Comparison of ENCODE assay signal across 9 cellular contexts in the genomic region with DNA sequence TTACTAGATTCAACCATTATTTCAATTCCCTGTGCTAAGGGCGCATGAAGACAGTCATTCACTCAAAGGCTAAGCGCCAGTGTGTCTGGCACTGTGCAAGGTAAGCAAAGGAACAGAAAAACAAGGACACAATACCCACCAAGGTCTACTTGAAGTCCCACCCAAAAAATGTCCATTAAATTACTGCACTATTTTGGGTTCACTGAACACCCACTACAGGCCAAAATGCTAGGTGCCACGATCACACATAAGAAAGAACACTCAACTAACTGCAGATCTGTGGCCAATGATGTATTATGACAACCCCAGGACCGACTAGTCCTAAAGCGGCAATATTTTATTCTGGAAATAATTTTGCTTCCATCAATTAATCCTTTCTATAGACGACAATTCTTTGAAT. TPM values are rescaled to one million over a fixed set of nuclear protein-coding genes. Genes with fewer than 3 reads are reported as not detected.
DNase-seq lines count a peak whose midpoint lies in the region; ATAC-seq, FAIRE-seq and TF ChIP-seq lines count a peak whose summit lies in the region.
"Had no signal": no experiment of that assay in that cellular context is flagged by ENCODE, and none has a peak within 500 bp of the region (broad histone marks: within the 10 kb centered on the region; RNA-seq: fewer than 3 reads in every experiment).

No MANE protein-coding gene starts in this region.

- H3K4me3 Mint-ChIP-seq in progenitor cell of endocrine pancreas (ENCODE audit: low read depth), result peak overlapping the region; percentile 90

- H3K4me1 Mint-ChIP-seq in progenitor cell of endocrine pancreas (ENCODE audit: low read depth), result peaks cover 38% of the 10 kb centered on the region

- H3F3A ChIP-seq in PC-3 (ENCODE audit: low read length, unreplicated experiment), result no peaks in the 10 kb centered on the region

- H3K9ac ChIP-seq in PC-3 (ENCODE audit: low read length), result peak overlapping the region; percentile 88

- H3K4me1 ChIP-seq in PC-3 (ENCODE audit: insufficient read depth, low read length), result peaks cover 43% of the 10 kb centered on the region

- intact Hi-C loops in PC-3 (cut with micrococcal nuclease), result loop anchor here (1.0 to 10.0 kb wide), 4 partner anchors 88 to 188 kb away; a partner anchor contains a TSS

- H3K27ac Mint-ChIP-seq in progenitor cell of endocrine pancreas, result peak overlapping the region; percentile 69

- H4K20me1 ChIP-seq in PC-3 (ENCODE audit: low read length), result peaks cover 46% of the 10 kb centered on the region

- H2AFZ ChIP-seq in PC-3 (ENCODE audit: low read length), result no peak overlapping the region

- no peaks in the 10 kb centered on the region for H3K27me3 Mint-ChIP-seq in progenitor cell of endocrine pancreas

- H3K27ac ChIP-seq in PC-3 (ENCODE audit: low read length), result peak overlapping the region; percentile 8; the same call in 1 of the 2 replicates
- peak overlapping the region; percentile 97 for H3K27ac ChIP-seq in epithelial cell of prostate

- no peaks in the 10 kb centered on the region for H3K9me3 ChIP-seq in PC-3 (ENCODE audit: low read length)

- DNase-seq in GM18507 (ENCODE audit: extremely low spot score, insufficient read length, low read depth) (no peak), PC-3 (peak; percentile 13), epithelial cell of prostate (ENCODE audit: low read depth, low spot score) (no peak), progenitor cell of endocrine pancreas (ENCODE audit: low spot score, unreplicated experiment) (no peak), NCI-H2107 treated with DMSO at 0.1 percent for 48 hours (lab: John Stamatoyannopoulos, UW; ENCODE audit: unreplicated experiment) (no peak), SW 1271 (lab: John Stamatoyannopoulos, UW) (no peak)
- DNase-seq: islet precursor cell had no signal

- no peaks in the 10 kb centered on the region for H3K27me3 ChIP-seq in PC-3 (ENCODE audit: low read length)

- CTCF ChIA-PET in PC-3 (lab: Charles Lee), result no interaction called here

- FAIRE-seq in GM18507 (lab: Jason Lieb, UNC), result peak; percentile 71

- H3K9me3 Mint-ChIP-seq in progenitor cell of endocrine pancreas (ENCODE audit: low read depth), result no peaks in the 10 kb centered on the region

- BruUV-seq in PC-3 (replicated peaks; lab: Mats Ljungman, UMichigan), result no TSS peak

- TF ChIP-seq CTCF in PC-3 (conservative IDR thresholded peaks at IDR 0.05; ENCODE audit: low read depth, low read length) (no peak), progenitor cell of endocrine pancreas (IDR thresholded peaks at IDR 0.05; ENCODE audit: unreplicated experiment) (no peak)

- H3K9me2 ChIP-seq in PC-3 (replicated peaks; ENCODE audit: low read length), result no peaks in the 10 kb centered on the region

- H3K79me2 ChIP-seq in PC-3 (ENCODE audit: low read length), result peaks cover 65% of the 10 kb centered on the region

- peak overlapping the region; percentile 98 for H3K4me3 ChIP-seq in PC-3 (ENCODE audit: low read length)

- ATAC-seq in PC-3 (no peak), HG02759 (IDR thresholded peaks at IDR 0.05; ENCODE audit: unreplicated experiment) (no peak), GM18502 (IDR thresholded peaks at IDR 0.05; ENCODE audit: poor library complexity, unreplicated experiment) (no peak)

- POLR2A ChIA-PET in PC-3 (lab: Charles Lee; ENCODE audit: unreplicated experiment), result no interaction called here

- H3K36me3 Mint-ChIP-seq in progenitor cell of endocrine pancreas (ENCODE audit: insufficient read depth), result peaks cover 1% of the 10 kb centered on the region

- H3K36me3 ChIP-seq in PC-3 (ENCODE audit: low read depth, low read length), result no peaks in the 10 kb centered on the region

- H3K4me2 ChIP-seq in PC-3 (ENCODE audit: low read length), result peak overlapping the region; percentile 87

RNA-seq across cellular contexts. Expression of a gene that starts 1.8 kb away (rescaled TPM):
- 21.1 and 27.2 TPM in 2 replicates for total RNA-seq in PC-3 (2014; rRNA removed)
- 57.1 and 58.8 TPM in 2 replicates for total RNA-seq in progenitor cell of endocrine pancreas
